In genomic region chr3:122564155-122564912, GRCh38 we compare ENCODE assay signal across 1 cellular context.
TF ChIP-seq lines count a peak whose summit lies in the region.

TSS of gene DTX3L (plus strand) at chr3:122564338. CDS start at chr3:122564427, 89 bp downstream.
TSS of gene PARP9 (minus strand) at chr3:122564300. CDS start at chr3:122559620, 4,680 bp downstream.

TF ChIP-seq in SK-N-SH, 30 proteins besides CTCF, POLR2A, EP300 and RAD21 (continued from another document):
- TF ChIP-seq ZBTB33 (IDR thresholded peaks at IDR 0.05; ENCODE audit: borderline replicate concordance, low read depth) (no peak), TAF1 (IDR thresholded peaks at IDR 0.05; ENCODE audit: borderline replicate concordance, low read depth, low read length) (peak; percentile 39; the same call in 1 of the 2 replicates), NFIC (IDR thresholded peaks at IDR 0.05; ENCODE audit: borderline replicate concordance) (no peak), GABPA (IDR thresholded peaks at IDR 0.05; ENCODE audit: low read depth) (no peak), RCOR1 (IDR thresholded peaks at IDR 0.05; ENCODE audit: low read length) (no peak), ELF1 (IDR thresholded peaks at IDR 0.05) (0 out of 2 replicates have a peak, but pooled peaks have one; percentile 10), POLR2AphosphoS5 (IDR thresholded peaks at IDR 0.05; ENCODE audit: low read depth, low read length) (peak; percentile 57), MXI1 (IDR thresholded peaks at IDR 0.05; ENCODE audit: low read depth, low read length) (peak; percentile 94), FOXM1 (IDR thresholded peaks at IDR 0.05; ENCODE audit: low read depth) (no peak), EZH2phosphoT487 (IDR thresholded peaks at IDR 0.05; ENCODE audit: borderline replicate concordance, low read depth) (no peak), SMC3 (IDR thresholded peaks at IDR 0.05; ENCODE audit: low read depth, low read length) (no peak)
- TF ChIP-seq, protein P1, sequence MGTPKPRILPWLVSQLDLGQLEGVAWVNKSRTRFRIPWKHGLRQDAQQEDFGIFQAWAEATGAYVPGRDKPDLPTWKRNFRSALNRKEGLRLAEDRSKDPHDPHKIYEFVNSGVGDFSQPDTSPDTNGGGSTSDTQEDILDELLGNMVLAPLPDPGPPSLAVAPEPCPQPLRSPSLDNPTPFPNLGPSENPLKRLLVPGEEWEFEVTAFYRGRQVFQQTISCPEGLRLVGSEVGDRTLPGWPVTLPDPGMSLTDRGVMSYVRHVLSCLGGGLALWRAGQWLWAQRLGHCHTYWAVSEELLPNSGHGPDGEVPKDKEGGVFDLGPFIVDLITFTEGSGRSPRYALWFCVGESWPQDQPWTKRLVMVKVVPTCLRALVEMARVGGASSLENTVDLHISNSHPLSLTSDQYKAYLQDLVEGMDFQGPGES (IDR thresholded peaks at IDR 0.05; ENCODE audit: low read depth, low read length), result no peak
